ENCODE assay signal across 10 cellular contexts in the genomic region with DNA sequence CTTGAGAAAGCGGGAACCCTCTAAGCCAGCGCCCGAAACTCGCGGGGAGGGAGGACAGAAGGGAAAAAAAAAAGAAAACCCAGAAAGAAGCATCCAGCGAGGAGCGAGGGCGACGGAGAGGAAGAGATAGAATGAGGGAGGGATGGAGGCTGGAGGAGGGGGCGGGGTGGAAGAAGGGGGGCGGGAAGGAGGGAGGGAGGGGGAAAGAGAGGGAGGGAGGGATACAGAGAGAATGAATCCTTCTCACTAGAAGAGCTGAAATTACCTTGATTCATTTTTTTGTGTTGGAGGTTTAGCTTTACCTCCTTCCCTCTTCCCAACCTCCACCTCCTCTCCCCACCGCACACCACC. TPM values are rescaled to one million over a fixed set of nuclear protein-coding genes. Genes with fewer than 3 reads are reported as not detected.
DNase-seq lines count a peak whose midpoint lies in the region; ATAC-seq and TF ChIP-seq lines count a peak whose summit lies in the region.
"Had no signal": no experiment of that assay in that cellular context is flagged by ENCODE, and none has a peak within 500 bp of the region (broad histone marks: within the 10 kb centered on the region; RNA-seq: fewer than 3 reads in every experiment).

No MANE protein-coding gene starts in this region.

- no peaks in the 10 kb centered on the region for H3K36me3 Mint-ChIP-seq in WTC11

- H3K27me3 ChIP-seq in GM23248 (replicated peaks; ENCODE audit: insufficient read depth) (peaks cover 18% of the 10 kb centered on the region), iPS DF 6.9 (ENCODE audit: control insufficient read depth, insufficient read depth, low read length) (peaks cover 13% of the 10 kb centered on the region), skeletal muscle tissue (ENCODE audit: control insufficient read depth in 3 of 3, insufficient read depth in 3 of 3, low read length in 3 of 3) (peaks cover 52 to 61% (median 53%) of the 10 kb centered on the region in 3 donors)

- in situ Hi-C loops in GM23248 (cut with MboI) = loop anchor here (10.0 to 25.0 kb wide), 3 partner anchors 393 to 1443 kb away; a partner anchor contains a TSS

- H3K36me3 ChIP-seq in GM23248 (ENCODE audit: low read depth) (no peaks in the 10 kb centered on the region), iPS DF 6.9 (ENCODE audit: control insufficient read depth, insufficient read depth, low read length) (no peaks in the 10 kb centered on the region), skeletal muscle tissue (ENCODE audit: control insufficient read depth in 3 of 3, insufficient read depth in 3 of 3, low read length in 3 of 3) (no peaks in the 10 kb centered on the region)

- peaks cover 10% of the 10 kb centered on the region for H3F3A ChIP-seq in GM23248 (ENCODE audit: insufficient read depth)

- CTCF ChIA-PET in WTC11 (lab: Charles Lee) = interaction anchor here (0.8 to 9.1 kb wide), 7 partner anchors 14 to 234 kb away, joined by 3 to 184 read pairs (median 4); a partner anchor contains a TSS

- peak overlapping the region; percentile 81 for H3K9ac ChIP-seq in GM23248
- no peak overlapping the region for H3K9ac ChIP-seq in skeletal muscle tissue (ENCODE audit: low read depth in 1 of 3, low read length in 3 of 3)

- H4K20me1 ChIP-seq in GM23248 (ENCODE audit: insufficient read depth) = no peaks in the 10 kb centered on the region

- H3K27me3 Mint-ChIP-seq in WTC11 (ENCODE audit: low read depth) = peaks cover 50% of the 10 kb centered on the region

- DNase-seq in GM23248 = peak; percentile 29
- no peak for DNase-seq in WTC11 (ENCODE audit: low spot score)
- DNase-seq in iPS DF 6.9 (ENCODE audit: low read depth, low spot score) = no peak
- no peak for DNase-seq in SW 1271 (lab: John Stamatoyannopoulos, UW)
- no peak for DNase-seq in OCI-M1 (lab: John Stamatoyannopoulos, UW)
- DNase-seq: activated naive CD8-positive, alpha-beta T cell treated with anti-CD3 and anti-CD28 coated beads, Interleukin-2, amount 10 ng/mL, durations not matched to agents 7 days and 5 days; foreskin keratinocyte had no signal

- no peaks in the 10 kb centered on the region for H3K9me3 Mint-ChIP-seq in WTC11

- H3K9me2 ChIP-seq in GM23248 (ENCODE audit: insufficient read depth) = no peaks in the 10 kb centered on the region

- H3K9me3 ChIP-seq in GM23248 (ENCODE audit: low read depth) (no peaks in the 10 kb centered on the region), iPS DF 6.9 (ENCODE audit: control insufficient read depth, insufficient read depth, low read length) (no peaks in the 10 kb centered on the region), skeletal muscle tissue (ENCODE audit: control insufficient read depth in 3 of 3, low read length in 3 of 3) (no peaks in the 10 kb centered on the region)

- H3K4me2 ChIP-seq in GM23248 (ENCODE audit: unreplicated experiment) = peak overlapping the region; percentile 87

- POLR2A ChIA-PET in WTC11 (lab: Charles Lee) = interaction anchor here (1.3 to 2.9 kb wide), 5 partner anchors 14 to 92 kb away, joined by 4 to 48 read pairs (median 7); a partner anchor contains a TSS

- no peak for TF ChIP-seq CTCF in WTC11 (IDR thresholded peaks at IDR 0.05)

- no peaks in the 10 kb centered on the region for H3K79me2 ChIP-seq in GM23248 (ENCODE audit: insufficient read depth)

- H3K4me1 ChIP-seq in GM23248 (ENCODE audit: insufficient read depth) (peaks cover 22% of the 10 kb centered on the region), iPS DF 6.9 (ENCODE audit: control insufficient read depth, insufficient read depth, low read length) (peaks cover 5% of the 10 kb centered on the region; the same call in 1 of the 2 replicates), skeletal muscle tissue (ENCODE audit: control insufficient read depth in 3 of 3, insufficient read depth in 3 of 3, low read length in 3 of 3) (peaks cover 10 to 16% (median 15%) of the 10 kb centered on the region in 3 donors)
- H3K4me1 ChIP-seq: foreskin keratinocyte had no signal

- peak overlapping the region; percentile 94 for H3K4me3 Mint-ChIP-seq in WTC11
- H3K4me3 Mint-ChIP-seq: activated naive CD8-positive, alpha-beta T cell treated with anti-CD3 and anti-CD28 coated beads, Interleukin-2, amount 10 ng/mL, durations not matched to agents 7 days and 5 days had no signal

- peaks cover 43% of the 10 kb centered on the region for H3K4me1 Mint-ChIP-seq in WTC11

- WGBS in GM23248 (ENCODE audit: low coverage in 1 of 2, low lambda C conversion rate in 2 of 2, missing lambda C conversion rate in 2 of 2), 2 experiments = 1 to 2% methylated on average over 9 to 12 of the region's 12 CpGs
- no CpG with 5 or more reads among the region's 12 CpGs for WGBS in iPS DF 6.9 (ENCODE audit: insufficient coverage, insufficient read length)

- H3K4me3 ChIP-seq in GM23248 (peak overlapping the region; percentile 85), iPS DF 6.9 (ENCODE audit: low read length) (peak overlapping the region; percentile 65), skeletal muscle tissue (ENCODE audit: low read length in 3 of 3) (peak overlapping the region in 2 of 3 donors; percentile 14 to 54)

- H2AFZ ChIP-seq in GM23248 = peak overlapping the region; percentile 81

- H3K27ac ChIP-seq in GM23248 = peak overlapping the region; percentile 83
- H3K27ac ChIP-seq in iPS DF 6.9 (ENCODE audit: low read length) = no peak overlapping the region
- no peak overlapping the region for H3K27ac ChIP-seq in skeletal muscle tissue (ENCODE audit: low read depth, low read length)
- H3K27ac ChIP-seq: foreskin keratinocyte had no signal

- H3K27ac Mint-ChIP-seq in WTC11 = peak overlapping the region; percentile 23; the same call in 1 of the 2 replicates
- H3K27ac Mint-ChIP-seq: activated naive CD8-positive, alpha-beta T cell treated with anti-CD3 and anti-CD28 coated beads, Interleukin-2, amount 10 ng/mL, durations not matched to agents 7 days and 5 days had no signal

- ATAC-seq in WTC11 (no peak), GM21717 (IDR thresholded peaks at IDR 0.05; ENCODE audit: unreplicated experiment) (no peak), GM21367 (IDR thresholded peaks at IDR 0.05; ENCODE audit: unreplicated experiment) (no peak)

TF ChIP-seq in WTC11, 78 proteins besides CTCF, POLR2A, EP300 and RAD21:
- TF ChIP-seq TEAD4 (CRISPR knock-in tag; IDR thresholded peaks at IDR 0.05) (no peak), ZNF121 (CRISPR knock-in tag; IDR thresholded peaks at IDR 0.05) (no peak), ETV6 (CRISPR knock-in tag; IDR thresholded peaks at IDR 0.05) (no peak), CREB1 (CRISPR knock-in tag; IDR thresholded peaks at IDR 0.05) (no peak)
- TF ChIP-seq, protein P1, sequence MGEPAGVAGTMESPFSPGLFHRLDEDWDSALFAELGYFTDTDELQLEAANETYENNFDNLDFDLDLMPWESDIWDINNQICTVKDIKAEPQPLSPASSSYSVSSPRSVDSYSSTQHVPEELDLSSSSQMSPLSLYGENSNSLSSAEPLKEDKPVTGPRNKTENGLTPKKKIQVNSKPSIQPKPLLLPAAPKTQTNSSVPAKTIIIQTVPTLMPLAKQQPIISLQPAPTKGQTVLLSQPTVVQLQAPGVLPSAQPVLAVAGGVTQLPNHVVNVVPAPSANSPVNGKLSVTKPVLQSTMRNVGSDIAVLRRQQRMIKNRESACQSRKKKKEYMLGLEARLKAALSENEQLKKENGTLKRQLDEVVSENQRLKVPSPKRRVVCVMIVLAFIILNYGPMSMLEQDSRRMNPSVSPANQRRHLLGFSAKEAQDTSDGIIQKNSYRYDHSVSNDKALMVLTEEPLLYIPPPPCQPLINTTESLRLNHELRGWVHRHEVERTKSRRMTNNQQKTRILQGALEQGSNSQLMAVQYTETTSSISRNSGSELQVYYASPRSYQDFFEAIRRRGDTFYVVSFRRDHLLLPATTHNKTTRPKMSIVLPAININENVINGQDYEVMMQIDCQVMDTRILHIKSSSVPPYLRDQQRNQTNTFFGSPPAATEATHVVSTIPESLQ (CRISPR knock-in tag; IDR thresholded peaks at IDR 0.05) = no peak
- TF ChIP-seq, protein P2, sequence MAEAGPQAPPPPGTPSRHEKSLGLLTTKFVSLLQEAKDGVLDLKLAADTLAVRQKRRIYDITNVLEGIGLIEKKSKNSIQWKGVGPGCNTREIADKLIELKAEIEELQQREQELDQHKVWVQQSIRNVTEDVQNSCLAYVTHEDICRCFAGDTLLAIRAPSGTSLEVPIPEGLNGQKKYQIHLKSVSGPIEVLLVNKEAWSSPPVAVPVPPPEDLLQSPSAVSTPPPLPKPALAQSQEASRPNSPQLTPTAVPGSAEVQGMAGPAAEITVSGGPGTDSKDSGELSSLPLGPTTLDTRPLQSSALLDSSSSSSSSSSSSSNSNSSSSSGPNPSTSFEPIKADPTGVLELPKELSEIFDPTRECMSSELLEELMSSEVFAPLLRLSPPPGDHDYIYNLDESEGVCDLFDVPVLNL (CRISPR knock-in tag; IDR thresholded peaks at IDR 0.05; ENCODE audit: borderline replicate concordance, low read depth) = no peak
- TF ChIP-seq, protein P3, sequence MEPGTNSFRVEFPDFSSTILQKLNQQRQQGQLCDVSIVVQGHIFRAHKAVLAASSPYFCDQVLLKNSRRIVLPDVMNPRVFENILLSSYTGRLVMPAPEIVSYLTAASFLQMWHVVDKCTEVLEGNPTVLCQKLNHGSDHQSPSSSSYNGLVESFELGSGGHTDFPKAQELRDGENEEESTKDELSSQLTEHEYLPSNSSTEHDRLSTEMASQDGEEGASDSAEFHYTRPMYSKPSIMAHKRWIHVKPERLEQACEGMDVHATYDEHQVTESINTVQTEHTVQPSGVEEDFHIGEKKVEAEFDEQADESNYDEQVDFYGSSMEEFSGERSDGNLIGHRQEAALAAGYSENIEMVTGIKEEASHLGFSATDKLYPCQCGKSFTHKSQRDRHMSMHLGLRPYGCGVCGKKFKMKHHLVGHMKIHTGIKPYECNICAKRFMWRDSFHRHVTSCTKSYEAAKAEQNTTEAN (CRISPR knock-in tag; IDR thresholded peaks at IDR 0.05) = no peak
- TF ChIP-seq, protein P4, sequence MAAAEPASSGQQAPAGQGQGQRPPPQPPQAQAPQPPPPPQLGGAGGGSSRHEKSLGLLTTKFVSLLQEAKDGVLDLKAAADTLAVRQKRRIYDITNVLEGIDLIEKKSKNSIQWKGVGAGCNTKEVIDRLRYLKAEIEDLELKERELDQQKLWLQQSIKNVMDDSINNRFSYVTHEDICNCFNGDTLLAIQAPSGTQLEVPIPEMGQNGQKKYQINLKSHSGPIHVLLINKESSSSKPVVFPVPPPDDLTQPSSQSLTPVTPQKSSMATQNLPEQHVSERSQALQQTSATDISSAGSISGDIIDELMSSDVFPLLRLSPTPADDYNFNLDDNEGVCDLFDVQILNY (CRISPR knock-in tag; IDR thresholded peaks at IDR 0.05) = no peak

RNA-seq across cellular contexts. Expression of a gene that starts 19.3 kb away (rescaled TPM):
- total RNA-seq in GM23248 (2014; rRNA removed; shearing (Covaris generic)) = 63.6 and 64.1 TPM in 2 replicates
- 58.1 and 59.7 TPM in 2 replicates for polyA plus RNA-seq in GM23248 (2016; fragmentation: Nextera tagmentation; extraction: Ambion mirVana)
- total RNA-seq in WTC11 (2021) (4.6 to 5.0 TPM (median 4.8 TPM) in 3 replicates), skeletal muscle tissue (1.0 TPM)
- total RNA-seq: activated naive CD8-positive, alpha-beta T cell treated with anti-CD3 and anti-CD28 coated beads, Interleukin-2, amount 10 ng/mL, durations not matched to agents 7 days and 5 days had no signal

Comparison
In these comparisons a context has a peak if more than half of its experiments do, and no peak if none do; other contexts are left out.
1. H3K4me3 ChIP-seq: peak in every context shown above with its lines; median percentile 85 in GM23248; 65 in iPS DF 6.9; 34 in skeletal muscle tissue.
2. RNA of a gene that starts 19.3 kb away (total RNA-seq): 63.6 to 64.1 TPM in GM23248; 4.6 to 5.0 TPM in WTC11 and 1.0 TPM in skeletal muscle tissue (single experiment); every median in the first group is over 10 times any median in the second.